1 cellular context compared by ENCODE assay signal in the genomic region with DNA sequence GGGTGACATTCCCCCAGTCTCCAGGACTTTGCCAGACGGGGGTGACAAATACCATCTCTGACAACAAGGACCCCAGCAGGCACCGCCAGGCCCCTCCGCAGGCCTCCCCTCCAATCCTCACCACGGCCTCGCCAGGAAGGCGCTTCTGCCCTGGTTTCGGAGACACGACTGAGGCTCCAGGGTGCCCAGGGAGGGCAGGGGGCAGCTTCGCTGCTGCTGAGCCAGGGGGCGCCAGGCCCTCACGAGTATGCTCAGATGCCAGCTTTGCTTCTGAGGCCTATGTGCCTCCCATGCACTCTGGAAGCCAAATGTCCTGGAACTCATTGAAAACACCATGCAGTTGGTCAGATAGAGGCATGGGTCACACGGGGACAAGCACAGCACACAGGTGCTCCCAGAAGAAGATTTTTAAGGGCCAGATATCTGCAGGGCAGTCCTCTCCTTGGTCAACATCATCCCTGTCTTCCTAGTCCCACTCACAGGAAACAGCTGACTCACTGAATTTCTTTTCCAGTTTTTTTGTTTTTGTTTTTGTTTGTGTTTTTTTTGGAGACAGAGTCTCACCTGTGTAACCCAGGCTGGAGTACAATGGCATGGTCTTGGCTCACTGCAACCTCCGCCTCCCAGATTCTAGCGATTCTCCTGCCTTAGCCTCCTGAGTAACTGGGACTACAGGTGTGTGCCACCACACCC.
TF ChIP-seq lines count a peak whose summit lies in the region.

No MANE protein-coding gene starts in this region.

TF ChIP-seq in HCT116, 20 proteins besides CTCF, POLR2A, EP300 and RAD21:
- TF ChIP-seq EZH2 (IDR thresholded peaks at IDR 0.05) (no peak), SRF (IDR thresholded peaks at IDR 0.05; ENCODE audit: low read depth) (no peak), ELF1 (IDR thresholded peaks at IDR 0.05; ENCODE audit: borderline replicate concordance, low read depth) (no peak), ZNF274 (IDR thresholded peaks at IDR 0.05; ENCODE audit: low read depth, low read length) (no peak), YY1 (IDR thresholded peaks at IDR 0.05; ENCODE audit: extremely low read depth, insufficient replicate concordance, low read depth, low read length) (no peak), SIN3A (IDR thresholded peaks at IDR 0.05; ENCODE audit: low read depth) (no peak), CEBPB (IDR thresholded peaks at IDR 0.05; ENCODE audit: low read depth) (no peak), CBX3 (IDR thresholded peaks at IDR 0.05; ENCODE audit: low read depth) (no peak), TCF7L2 (IDR thresholded peaks at IDR 0.05; ENCODE audit: borderline replicate concordance, extremely low read depth, insufficient read depth, insufficient read length) (no peak), EZH2phosphoT487 (IDR thresholded peaks at IDR 0.05; ENCODE audit: borderline replicate concordance) (no peak), ZFX (IDR thresholded peaks at IDR 0.05) (no peak), JUND (IDR thresholded peaks at IDR 0.05) (no peak)
- TF ChIP-seq, protein P1, sequence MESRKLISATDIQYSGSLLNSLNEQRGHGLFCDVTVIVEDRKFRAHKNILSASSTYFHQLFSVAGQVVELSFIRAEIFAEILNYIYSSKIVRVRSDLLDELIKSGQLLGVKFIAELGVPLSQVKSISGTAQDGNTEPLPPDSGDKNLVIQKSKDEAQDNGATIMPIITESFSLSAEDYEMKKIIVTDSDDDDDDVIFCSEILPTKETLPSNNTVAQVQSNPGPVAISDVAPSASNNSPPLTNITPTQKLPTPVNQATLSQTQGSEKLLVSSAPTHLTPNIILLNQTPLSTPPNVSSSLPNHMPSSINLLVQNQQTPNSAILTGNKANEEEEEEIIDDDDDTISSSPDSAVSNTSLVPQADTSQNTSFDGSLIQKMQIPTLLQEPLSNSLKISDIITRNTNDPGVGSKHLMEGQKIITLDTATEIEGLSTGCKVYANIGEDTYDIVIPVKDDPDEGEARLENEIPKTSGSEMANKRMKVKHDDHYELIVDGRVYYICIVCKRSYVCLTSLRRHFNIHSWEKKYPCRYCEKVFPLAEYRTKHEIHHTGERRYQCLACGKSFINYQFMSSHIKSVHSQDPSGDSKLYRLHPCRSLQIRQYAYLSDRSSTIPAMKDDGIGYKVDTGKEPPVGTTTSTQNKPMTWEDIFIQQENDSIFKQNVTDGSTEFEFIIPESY (IDR thresholded peaks at IDR 0.05; ENCODE audit: extremely low read depth, insufficient replicate concordance, low read length): no peak
- TF ChIP-seq, protein P2, sequence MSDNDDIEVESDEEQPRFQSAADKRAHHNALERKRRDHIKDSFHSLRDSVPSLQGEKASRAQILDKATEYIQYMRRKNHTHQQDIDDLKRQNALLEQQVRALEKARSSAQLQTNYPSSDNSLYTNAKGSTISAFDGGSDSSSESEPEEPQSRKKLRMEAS (IDR thresholded peaks at IDR 0.05): no peak
- TF ChIP-seq, protein P3, sequence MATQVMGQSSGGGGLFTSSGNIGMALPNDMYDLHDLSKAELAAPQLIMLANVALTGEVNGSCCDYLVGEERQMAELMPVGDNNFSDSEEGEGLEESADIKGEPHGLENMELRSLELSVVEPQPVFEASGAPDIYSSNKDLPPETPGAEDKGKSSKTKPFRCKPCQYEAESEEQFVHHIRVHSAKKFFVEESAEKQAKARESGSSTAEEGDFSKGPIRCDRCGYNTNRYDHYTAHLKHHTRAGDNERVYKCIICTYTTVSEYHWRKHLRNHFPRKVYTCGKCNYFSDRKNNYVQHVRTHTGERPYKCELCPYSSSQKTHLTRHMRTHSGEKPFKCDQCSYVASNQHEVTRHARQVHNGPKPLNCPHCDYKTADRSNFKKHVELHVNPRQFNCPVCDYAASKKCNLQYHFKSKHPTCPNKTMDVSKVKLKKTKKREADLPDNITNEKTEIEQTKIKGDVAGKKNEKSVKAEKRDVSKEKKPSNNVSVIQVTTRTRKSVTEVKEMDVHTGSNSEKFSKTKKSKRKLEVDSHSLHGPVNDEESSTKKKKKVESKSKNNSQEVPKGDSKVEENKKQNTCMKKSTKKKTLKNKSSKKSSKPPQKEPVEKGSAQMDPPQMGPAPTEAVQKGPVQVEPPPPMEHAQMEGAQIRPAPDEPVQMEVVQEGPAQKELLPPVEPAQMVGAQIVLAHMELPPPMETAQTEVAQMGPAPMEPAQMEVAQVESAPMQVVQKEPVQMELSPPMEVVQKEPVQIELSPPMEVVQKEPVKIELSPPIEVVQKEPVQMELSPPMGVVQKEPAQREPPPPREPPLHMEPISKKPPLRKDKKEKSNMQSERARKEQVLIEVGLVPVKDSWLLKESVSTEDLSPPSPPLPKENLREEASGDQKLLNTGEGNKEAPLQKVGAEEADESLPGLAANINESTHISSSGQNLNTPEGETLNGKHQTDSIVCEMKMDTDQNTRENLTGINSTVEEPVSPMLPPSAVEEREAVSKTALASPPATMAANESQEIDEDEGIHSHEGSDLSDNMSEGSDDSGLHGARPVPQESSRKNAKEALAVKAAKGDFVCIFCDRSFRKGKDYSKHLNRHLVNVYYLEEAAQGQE (IDR thresholded peaks at IDR 0.05; ENCODE audit: low read depth): no peak
